ENCODE assay signal across 1 cellular context in the genomic region with DNA sequence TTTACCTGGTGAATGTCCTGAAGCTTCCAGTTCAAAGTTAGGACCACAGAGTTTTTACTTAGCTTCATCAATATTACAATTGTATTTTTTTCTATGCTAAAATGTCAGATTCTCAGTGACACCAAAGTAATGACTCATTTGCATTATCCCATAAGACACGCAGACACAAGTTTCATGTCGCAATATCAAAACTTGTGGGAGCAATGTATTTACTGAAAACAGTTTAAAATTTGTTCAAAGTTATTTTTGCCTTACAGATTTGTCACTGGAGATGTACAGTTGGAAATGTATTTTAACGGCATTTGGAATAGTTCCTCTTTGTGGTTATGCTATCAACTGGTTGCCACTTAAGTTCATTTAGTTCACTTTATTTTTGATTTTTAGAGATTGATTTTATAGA.
TF ChIP-seq lines count a peak whose summit lies in the region.

No MANE protein-coding gene starts in this region.

TF ChIP-seq in K562, 482 proteins besides CTCF, POLR2A, EP300 and RAD21:
- TF ChIP-seq CEBPB (tag; IDR thresholded peaks at IDR 0.05) (peak; percentile 68; the same call in 1 of the 2 replicates), MAZ (CRISPR knock-in tag; conservative IDR thresholded peaks at IDR 0.05 in 1 of 2, IDR thresholded peaks at IDR 0.05 in 1 of 2) (no peak), CEBPG (CRISPR knock-in tag; IDR thresholded peaks at IDR 0.05) (no peak), CEBPG (tag; conservative IDR thresholded peaks at IDR 0.05 in 1 of 2, IDR thresholded peaks at IDR 0.05 in 1 of 2) (peak; percentile 23 to 72; a peak in 1 of 4 replicates), CREM (IDR thresholded peaks at IDR 0.05; ENCODE audit: low read depth) (no peak), TOE1 (IDR thresholded peaks at IDR 0.05; ENCODE audit: borderline replicate concordance) (no peak), TOE1 (CRISPR knock-in tag; IDR thresholded peaks at IDR 0.05; ENCODE audit: borderline replicate concordance, low read depth) (no peak), PML (IDR thresholded peaks at IDR 0.05; ENCODE audit: low read length) (no peak), SRSF9 (IDR thresholded peaks at IDR 0.05; ENCODE audit: borderline replicate concordance, low read depth, low read length) (no peak), ZNF444 (CRISPR knock-in tag; IDR thresholded peaks at IDR 0.05) (no peak), HMGXB4 (CRISPR knock-in tag; IDR thresholded peaks at IDR 0.05) (no peak), ZNF79 (CRISPR knock-in tag; IDR thresholded peaks at IDR 0.05; ENCODE audit: low read depth) (no peak)
- TF ChIP-seq, protein P1, sequence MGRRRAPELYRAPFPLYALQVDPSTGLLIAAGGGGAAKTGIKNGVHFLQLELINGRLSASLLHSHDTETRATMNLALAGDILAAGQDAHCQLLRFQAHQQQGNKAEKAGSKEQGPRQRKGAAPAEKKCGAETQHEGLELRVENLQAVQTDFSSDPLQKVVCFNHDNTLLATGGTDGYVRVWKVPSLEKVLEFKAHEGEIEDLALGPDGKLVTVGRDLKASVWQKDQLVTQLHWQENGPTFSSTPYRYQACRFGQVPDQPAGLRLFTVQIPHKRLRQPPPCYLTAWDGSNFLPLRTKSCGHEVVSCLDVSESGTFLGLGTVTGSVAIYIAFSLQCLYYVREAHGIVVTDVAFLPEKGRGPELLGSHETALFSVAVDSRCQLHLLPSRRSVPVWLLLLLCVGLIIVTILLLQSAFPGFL (CRISPR knock-in tag; IDR thresholded peaks at IDR 0.05), result no peak
- TF ChIP-seq, protein P2, sequence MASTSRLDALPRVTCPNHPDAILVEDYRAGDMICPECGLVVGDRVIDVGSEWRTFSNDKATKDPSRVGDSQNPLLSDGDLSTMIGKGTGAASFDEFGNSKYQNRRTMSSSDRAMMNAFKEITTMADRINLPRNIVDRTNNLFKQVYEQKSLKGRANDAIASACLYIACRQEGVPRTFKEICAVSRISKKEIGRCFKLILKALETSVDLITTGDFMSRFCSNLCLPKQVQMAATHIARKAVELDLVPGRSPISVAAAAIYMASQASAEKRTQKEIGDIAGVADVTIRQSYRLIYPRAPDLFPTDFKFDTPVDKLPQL (IDR thresholded peaks at IDR 0.05; ENCODE audit: extremely low read depth, insufficient read length), result no peak
